In genomic region chr11:76276773-76277155, GRCh38 we compare ENCODE assay signal across 24 cellular contexts.
"Had no signal": no experiment of that assay in that cellular context is flagged by ENCODE, and none has a peak within 500 bp of the region (broad histone marks: within the 10 kb centered on the region; RNA-seq: fewer than 3 reads in every experiment).

No MANE protein-coding gene starts in this region.

- H3K27ac ChIP-seq: dorsolateral prefrontal cortex, gastrocnemius medialis, ovary, psoas muscle, skin epidermis, spleen, thoracic aorta, tibial nerve, upper lobe of right lung, uterus had no signal

- H3K36me3 ChIP-seq: gastrocnemius medialis, ovary, spleen, thoracic aorta, tibial nerve, upper lobe of right lung, uterus had no signal

- H3K9me3 ChIP-seq: gastrocnemius medialis, mucosa of descending colon, ovary, thoracic aorta, upper lobe of right lung, uterus had no signal

- DNase-seq: dorsolateral prefrontal cortex; effector CD4-positive, alpha-beta T cell; foreskin fibroblast; gastrocnemius medialis; head of caudate nucleus; mesenchymal stem cell; mucosa of descending colon; naive B cell; nucleus accumbens; ovary; psoas muscle; right cardiac atrium; spleen; stimulated activated CD4-positive, alpha-beta T cell treated with anti-CD3 and anti-CD28 coated beads, Interleukin-2, amount 100 ng/mL, for 48 hours; stimulated activated naive B cell treated with anti-CD40 and anti-IgM and Interleukin-4, amounts not matched to agents 10 μg/mL and 1 μg/mL and 100 μg/mL, for 72 hours; upper lobe of right lung; uterus had no signal

- H3K4me3 ChIP-seq: dorsolateral prefrontal cortex, gastrocnemius medialis, mucosa of descending colon, ovary, psoas muscle, skin epidermis, spleen, thoracic aorta, tibial nerve, upper lobe of right lung, uterus had no signal

- FAIRE-seq: colon, keratinocyte had no signal

- ATAC-seq: esophagus mucosa; gastrocnemius medialis; mucosa of descending colon; natural killer cell treated with Interleukin-12 subunit alpha and Interleukin-12 subunit beta and Interleukin-15 and Interleukin-18, amount 100 ng/mL, for 72 hours; psoas muscle; stimulated activated naive B cell treated with anti-CD40 and anti-IgM and Interleukin-4, amounts not matched to agents 10 μg/mL and 1 μg/mL and 100 μg/mL, for 72 hours; upper lobe of right lung had no signal

- H3K4me1 ChIP-seq: gastrocnemius medialis, psoas muscle, spleen, upper lobe of right lung, uterus had no signal

- H3K27me3 ChIP-seq: dorsolateral prefrontal cortex, gastrocnemius medialis, ovary, tibial nerve, upper lobe of right lung, uterus had no signal
